In the genomic region with DNA sequence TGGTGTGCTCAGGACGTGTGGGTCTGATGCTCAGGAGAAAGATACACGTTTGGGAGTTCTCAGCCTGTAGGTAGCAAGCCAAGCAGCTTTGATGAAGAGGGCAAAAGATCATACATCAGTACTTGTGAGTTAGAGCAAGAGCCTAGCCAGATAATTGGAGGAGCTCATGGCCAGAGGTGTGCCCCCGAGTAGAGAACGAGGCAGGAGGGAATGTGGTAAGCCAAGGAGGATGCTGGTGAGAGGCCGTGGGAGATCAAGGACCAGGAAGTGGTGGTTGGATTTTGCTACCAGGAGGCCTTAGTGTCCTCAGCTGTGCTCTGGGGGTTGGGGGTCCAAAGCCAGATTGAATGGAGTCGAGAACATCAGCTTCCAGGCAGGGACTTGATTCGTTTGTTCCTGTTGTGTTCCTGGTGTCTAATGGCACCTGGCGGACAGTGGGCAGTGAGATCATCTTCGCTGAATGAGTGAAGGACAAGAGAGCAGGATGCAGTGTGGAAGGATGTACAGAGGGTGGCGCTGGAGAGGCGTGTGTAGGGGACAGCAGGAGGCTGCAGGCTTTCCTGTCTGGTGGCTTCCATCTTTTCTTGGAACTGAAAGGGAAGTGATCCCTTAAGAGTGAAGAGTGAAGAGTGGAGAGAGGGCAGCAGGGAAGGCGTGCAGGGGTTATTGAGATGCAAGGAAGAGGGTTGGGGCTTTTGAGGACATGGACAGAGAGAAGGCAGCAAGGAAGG, we compare ENCODE assay signal across 1 cellular context.
TF ChIP-seq lines count a peak whose summit lies in the region.

No MANE protein-coding gene starts in this region.

TF ChIP-seq in GM23338, 12 proteins besides CTCF, POLR2A, EP300 and RAD21 (continued from another document):
- TF ChIP-seq, protein P1, sequence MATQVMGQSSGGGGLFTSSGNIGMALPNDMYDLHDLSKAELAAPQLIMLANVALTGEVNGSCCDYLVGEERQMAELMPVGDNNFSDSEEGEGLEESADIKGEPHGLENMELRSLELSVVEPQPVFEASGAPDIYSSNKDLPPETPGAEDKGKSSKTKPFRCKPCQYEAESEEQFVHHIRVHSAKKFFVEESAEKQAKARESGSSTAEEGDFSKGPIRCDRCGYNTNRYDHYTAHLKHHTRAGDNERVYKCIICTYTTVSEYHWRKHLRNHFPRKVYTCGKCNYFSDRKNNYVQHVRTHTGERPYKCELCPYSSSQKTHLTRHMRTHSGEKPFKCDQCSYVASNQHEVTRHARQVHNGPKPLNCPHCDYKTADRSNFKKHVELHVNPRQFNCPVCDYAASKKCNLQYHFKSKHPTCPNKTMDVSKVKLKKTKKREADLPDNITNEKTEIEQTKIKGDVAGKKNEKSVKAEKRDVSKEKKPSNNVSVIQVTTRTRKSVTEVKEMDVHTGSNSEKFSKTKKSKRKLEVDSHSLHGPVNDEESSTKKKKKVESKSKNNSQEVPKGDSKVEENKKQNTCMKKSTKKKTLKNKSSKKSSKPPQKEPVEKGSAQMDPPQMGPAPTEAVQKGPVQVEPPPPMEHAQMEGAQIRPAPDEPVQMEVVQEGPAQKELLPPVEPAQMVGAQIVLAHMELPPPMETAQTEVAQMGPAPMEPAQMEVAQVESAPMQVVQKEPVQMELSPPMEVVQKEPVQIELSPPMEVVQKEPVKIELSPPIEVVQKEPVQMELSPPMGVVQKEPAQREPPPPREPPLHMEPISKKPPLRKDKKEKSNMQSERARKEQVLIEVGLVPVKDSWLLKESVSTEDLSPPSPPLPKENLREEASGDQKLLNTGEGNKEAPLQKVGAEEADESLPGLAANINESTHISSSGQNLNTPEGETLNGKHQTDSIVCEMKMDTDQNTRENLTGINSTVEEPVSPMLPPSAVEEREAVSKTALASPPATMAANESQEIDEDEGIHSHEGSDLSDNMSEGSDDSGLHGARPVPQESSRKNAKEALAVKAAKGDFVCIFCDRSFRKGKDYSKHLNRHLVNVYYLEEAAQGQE (IDR thresholded peaks at IDR 0.05; ENCODE audit: unreplicated experiment): no peak
- TF ChIP-seq, protein P2, sequence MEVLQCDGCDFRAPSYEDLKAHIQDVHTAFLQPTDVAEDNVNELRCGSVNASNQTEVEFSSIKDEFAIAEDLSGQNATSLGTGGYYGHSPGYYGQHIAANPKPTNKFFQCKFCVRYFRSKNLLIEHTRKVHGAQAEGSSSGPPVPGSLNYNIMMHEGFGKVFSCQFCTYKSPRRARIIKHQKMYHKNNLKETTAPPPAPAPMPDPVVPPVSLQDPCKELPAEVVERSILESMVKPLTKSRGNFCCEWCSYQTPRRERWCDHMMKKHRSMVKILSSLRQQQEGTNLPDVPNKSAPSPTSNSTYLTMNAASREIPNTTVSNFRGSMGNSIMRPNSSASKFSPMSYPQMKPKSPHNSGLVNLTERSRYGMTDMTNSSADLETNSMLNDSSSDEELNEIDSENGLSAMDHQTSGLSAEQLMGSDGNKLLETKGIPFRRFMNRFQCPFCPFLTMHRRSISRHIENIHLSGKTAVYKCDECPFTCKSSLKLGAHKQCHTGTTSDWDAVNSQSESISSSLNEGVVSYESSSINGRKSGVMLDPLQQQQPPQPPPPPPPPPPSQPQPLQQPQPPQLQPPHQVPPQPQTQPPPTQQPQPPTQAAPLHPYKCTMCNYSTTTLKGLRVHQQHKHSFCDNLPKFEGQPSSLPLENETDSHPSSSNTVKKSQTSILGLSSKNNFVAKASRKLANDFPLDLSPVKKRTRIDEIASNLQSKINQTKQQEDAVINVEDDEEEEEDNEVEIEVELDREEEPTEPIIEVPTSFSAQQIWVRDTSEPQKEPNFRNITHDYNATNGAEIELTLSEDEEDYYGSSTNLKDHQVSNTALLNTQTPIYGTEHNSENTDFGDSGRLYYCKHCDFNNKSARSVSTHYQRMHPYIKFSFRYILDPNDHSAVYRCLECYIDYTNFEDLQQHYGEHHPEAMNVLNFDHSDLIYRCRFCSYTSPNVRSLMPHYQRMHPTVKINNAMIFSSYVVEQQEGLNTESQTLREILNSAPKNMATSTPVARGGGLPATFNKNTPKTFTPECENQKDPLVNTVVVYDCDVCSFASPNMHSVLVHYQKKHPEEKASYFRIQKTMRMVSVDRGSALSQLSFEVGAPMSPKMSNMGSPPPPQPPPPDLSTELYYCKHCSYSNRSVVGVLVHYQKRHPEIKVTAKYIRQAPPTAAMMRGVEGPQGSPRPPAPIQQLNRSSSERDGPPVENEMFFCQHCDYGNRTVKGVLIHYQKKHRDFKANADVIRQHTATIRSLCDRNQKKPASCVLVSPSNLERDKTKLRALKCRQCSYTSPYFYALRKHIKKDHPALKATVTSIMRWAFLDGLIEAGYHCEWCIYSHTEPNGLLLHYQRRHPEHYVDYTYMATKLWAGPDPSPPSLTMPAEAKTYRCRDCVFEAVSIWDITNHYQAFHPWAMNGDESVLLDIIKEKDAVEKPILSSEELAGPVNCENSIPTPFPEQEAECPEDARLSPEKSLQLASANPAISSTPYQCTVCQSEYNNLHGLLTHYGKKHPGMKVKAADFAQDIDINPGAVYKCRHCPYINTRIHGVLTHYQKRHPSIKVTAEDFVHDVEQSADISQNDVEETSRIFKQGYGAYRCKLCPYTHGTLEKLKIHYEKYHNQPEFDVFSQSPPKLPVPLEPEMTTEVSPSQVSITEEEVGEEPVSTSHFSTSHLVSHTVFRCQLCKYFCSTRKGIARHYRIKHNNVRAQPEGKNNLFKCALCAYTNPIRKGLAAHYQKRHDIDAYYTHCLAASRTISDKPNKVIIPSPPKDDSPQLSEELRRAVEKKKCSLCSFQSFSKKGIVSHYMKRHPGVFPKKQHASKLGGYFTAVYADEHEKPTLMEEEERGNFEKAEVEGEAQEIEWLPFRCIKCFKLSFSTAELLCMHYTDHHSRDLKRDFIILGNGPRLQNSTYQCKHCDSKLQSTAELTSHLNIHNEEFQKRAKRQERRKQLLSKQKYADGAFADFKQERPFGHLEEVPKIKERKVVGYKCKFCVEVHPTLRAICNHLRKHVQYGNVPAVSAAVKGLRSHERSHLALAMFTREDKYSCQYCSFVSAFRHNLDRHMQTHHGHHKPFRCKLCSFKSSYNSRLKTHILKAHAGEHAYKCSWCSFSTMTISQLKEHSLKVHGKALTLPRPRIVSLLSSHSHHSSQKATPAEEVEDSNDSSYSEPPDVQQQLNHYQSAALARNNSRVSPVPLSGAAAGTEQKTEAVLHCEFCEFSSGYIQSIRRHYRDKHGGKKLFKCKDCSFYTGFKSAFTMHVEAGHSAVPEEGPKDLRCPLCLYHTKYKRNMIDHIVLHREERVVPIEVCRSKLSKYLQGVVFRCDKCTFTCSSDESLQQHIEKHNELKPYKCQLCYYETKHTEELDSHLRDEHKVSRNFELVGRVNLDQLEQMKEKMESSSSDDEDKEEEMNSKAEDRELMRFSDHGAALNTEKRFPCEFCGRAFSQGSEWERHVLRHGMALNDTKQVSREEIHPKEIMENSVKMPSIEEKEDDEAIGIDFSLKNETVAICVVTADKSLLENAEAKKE (CRISPR knock-in tag; IDR thresholded peaks at IDR 0.05): no peak
- no peak for TF ChIP-seq EZH2 (IDR thresholded peaks at IDR 0.05; ENCODE audit: low read depth, unreplicated experiment)
- no peak for TF ChIP-seq NANOG (IDR thresholded peaks at IDR 0.05; ENCODE audit: borderline replicate concordance)
